In genomic region chr3:73848173-73848751, GRCh38 we compare ENCODE assay signal across 8 cellular contexts.
DNase-seq lines count a peak whose midpoint lies in the region; ATAC-seq, FAIRE-seq and TF ChIP-seq lines count a peak whose summit lies in the region.

No MANE protein-coding gene starts in this region.

- WGBS in small intestine, 3 donors = 12 to 18% (median 14%) methylated on average over 4 of the region's 4 CpGs

- FAIRE-seq in small intestine (lab: Jason Lieb, UNC) = no peak

- no peaks in the 10 kb centered on the region for H3K36me3 ChIP-seq in small intestine (ENCODE audit: control insufficient read depth in 2 of 2, insufficient read depth in 2 of 2, low read length in 2 of 2)

- H3K4me1 ChIP-seq in foreskin keratinocyte = no peaks in the 10 kb centered on the region
- H3K4me1 ChIP-seq in small intestine (ENCODE audit: control insufficient read depth in 2 of 2, insufficient read depth in 1 of 2, low read depth in 1 of 2, low read length in 1 of 2) = no peaks in the 10 kb centered on the region

- DNase-seq in NCI-H1694 treated with DMSO at 0.1 percent for 48 hours (lab: John Stamatoyannopoulos, UW) (peak; percentile 4), NCI-H1694 (lab: John Stamatoyannopoulos, UW) (no peak), RPMI7951 (ENCODE audit: low read depth) (peak; percentile 31), foreskin keratinocyte (no peak), small intestine (peak; percentile 22), T-helper 2 cell (no peak)

- H3K27me3 ChIP-seq in foreskin keratinocyte (peaks cover 5% of the 10 kb centered on the region), small intestine (ENCODE audit: control insufficient read depth in 2 of 2, insufficient read depth in 2 of 2, low read length in 2 of 2) (no peaks in the 10 kb centered on the region)

- H3K27ac ChIP-seq in foreskin keratinocyte (no peak overlapping the region), small intestine (ENCODE audit: low read depth in 1 of 2, low read length in 1 of 2) (no peak overlapping the region)

- H3K9me3 ChIP-seq in small intestine (ENCODE audit: control insufficient read depth, low read depth) = no peaks in the 10 kb centered on the region

- TF ChIP-seq CTCF in foreskin keratinocyte (conservative IDR thresholded peaks at IDR 0.05) = peak; percentile 83

- H3K4me3 ChIP-seq in small intestine (ENCODE audit: low read depth in 1 of 2, low read length in 2 of 2) = no peak overlapping the region

- ATAC-seq in foreskin keratinocyte (peak; percentile 53), esophagus mucosa (no peak), HG03457 (IDR thresholded peaks at IDR 0.05; ENCODE audit: unreplicated experiment) (no peak)

Comparison
In these comparisons a context has a peak if more than half of its experiments do, and no peak if none do; other contexts are left out.
1. DNase-seq: peak in NCI-H1694 treated with DMSO at 0.1 percent for 48 hours (single experiment), RPMI7951 (single experiment) and small intestine (single experiment); none in NCI-H1694 (single experiment), foreskin keratinocyte (0 of 2) and T-helper 2 cell (0 of 5).